11 cellular contexts compared by ENCODE assay signal in the genomic region with DNA sequence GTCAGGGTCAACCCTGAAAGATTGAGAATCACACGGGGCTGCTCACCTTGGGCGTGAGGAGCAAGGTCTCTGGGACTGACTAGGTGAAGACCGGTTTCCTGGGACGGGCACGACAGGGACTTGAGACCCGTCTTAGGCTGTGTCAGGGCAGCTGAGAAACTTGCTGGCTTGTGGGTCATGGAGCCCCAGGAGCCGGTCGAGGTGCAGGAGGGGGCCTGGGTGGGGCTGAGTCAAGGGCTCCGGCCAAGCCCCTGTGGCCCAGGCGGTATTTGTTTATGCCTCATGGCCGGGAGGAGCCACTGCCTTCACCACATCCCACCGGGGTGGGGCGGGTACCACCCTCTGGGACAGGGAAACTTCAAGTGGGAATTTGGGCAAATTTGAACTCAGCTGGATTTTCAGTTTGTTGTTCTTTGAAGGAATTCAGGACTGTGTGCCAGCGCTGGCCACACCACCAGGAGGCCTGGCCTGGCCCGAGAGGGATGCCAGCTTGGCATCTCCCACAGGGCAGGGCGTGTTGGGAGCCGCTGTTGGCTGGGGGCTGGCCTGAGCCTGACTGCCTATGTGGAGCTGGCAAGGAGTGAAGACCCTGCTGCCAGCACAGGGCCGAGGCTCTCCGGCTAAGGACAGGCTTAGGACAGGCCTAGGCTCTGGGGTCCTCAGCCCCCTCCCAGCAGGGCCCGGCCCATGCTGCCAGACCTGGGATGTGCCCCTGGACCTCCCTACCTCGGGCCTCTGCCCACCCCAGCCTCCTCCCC.
A peak's percentile ranks its signal among the peaks of the same experiment; 100 is the strongest.
DNase-seq lines count a peak whose midpoint lies in the region; ATAC-seq, FAIRE-seq and TF ChIP-seq lines count a peak whose summit lies in the region.
"Had no signal": no experiment of that assay in that cellular context is flagged by ENCODE, and none has a peak within 500 bp of the region (broad histone marks: within the 10 kb centered on the region; RNA-seq: fewer than 3 reads in every experiment).

No MANE protein-coding gene starts in this region.

- intact Hi-C loops in HepG2 (cut with micrococcal nuclease; ENCODE audit: unreplicated experiment) (no loop called here), upper lobe of right lung (cut with DNase I) (no loop called here)

- TF ChIP-seq POLR2A in HepG2 (IDR thresholded peaks at IDR 0.05; ENCODE audit: insufficient read depth in 1 of 2, low read depth in 2 of 2, low read length in 2 of 2), result no peak

- in situ Hi-C loops in HepG2 (cut with HindIII; ENCODE audit: extremely low pct_ligation_motif_present, low pct_unique_long_range_greater_than_20kb), result no loop called here

- no TSS peak for BruUV-seq in HepG2 (replicated peaks; lab: Mats Ljungman, UMichigan)

- no peak for TF ChIP-seq RAD21 in HepG2 (CRISPR knock-in tag; IDR thresholded peaks at IDR 0.05)

- H3K27me3 ChIP-seq in bronchial epithelial cell (ENCODE audit: control insufficient read depth, insufficient read depth, low read length), result no peaks in the 10 kb centered on the region
- peaks cover 12 to 67% of the 10 kb centered on the region in 2 experiments for H3K27me3 ChIP-seq in HepG2 (ENCODE audit: control insufficient read depth in 1 of 2, insufficient read depth in 2 of 2, low read length in 2 of 2)
- no peaks in the 10 kb centered on the region for H3K27me3 ChIP-seq in upper lobe of right lung

- CTCF ChIA-PET in HepG2 (lab: Yijun Ruan, JAX; ENCODE audit: low intra/inter-chr PET ratio, low total read pairs), result no interaction called here

- POLR2A ChIA-PET in HepG2 (lab: Yijun Ruan, JAX), result no interaction called here

- no peak for TF ChIP-seq EP300 in HepG2 (IDR thresholded peaks at IDR 0.05; ENCODE audit: low read depth in 2 of 2, low read length in 2 of 2)
- TF ChIP-seq EP300 in HepG2 (CRISPR knock-in tag; IDR thresholded peaks at IDR 0.05; ENCODE audit: borderline replicate concordance), result no peak

- no peaks in the 10 kb centered on the region for H3K36me3 ChIP-seq in bronchial epithelial cell (ENCODE audit: control insufficient read depth, insufficient read depth, low read length)
- H3K36me3 ChIP-seq in HepG2 (replicated peaks in 1 of 2; ENCODE audit: control insufficient read depth in 1 of 2, insufficient read depth in 2 of 2, low read length in 2 of 2), result no peaks in the 10 kb centered on the region
- no peaks in the 10 kb centered on the region for H3K36me3 ChIP-seq in upper lobe of right lung

- H3K4me3 ChIP-seq in bronchial epithelial cell (ENCODE audit: low read depth, low read length), result no peak overlapping the region
- H3K4me3 ChIP-seq in HepG2 (replicated peaks in 1 of 3; ENCODE audit: insufficient read depth in 1 of 3, low read depth in 2 of 3, low read length in 3 of 3), result no peak overlapping the region
- H3K4me3 ChIP-seq in upper lobe of right lung, result no peak overlapping the region

- H3K79me2 ChIP-seq in HepG2 (ENCODE audit: insufficient read depth, low read length), result no peaks in the 10 kb centered on the region

- peaks cover 6% of the 10 kb centered on the region; the same call in 1 of the 2 replicates for H4K20me1 ChIP-seq in HepG2 (ENCODE audit: insufficient read depth, low read length)

- no peaks in the 10 kb centered on the region for H3K4me1 ChIP-seq in HepG2 (ENCODE audit: insufficient read depth, low read length)
- peaks cover 18% of the 10 kb centered on the region for H3K4me1 ChIP-seq in upper lobe of right lung

- WGBS in HepG2 (ENCODE audit: low lambda C conversion rate), result 53% methylated on average over 12 of the region's 21 CpGs

- H3K9me3 ChIP-seq in HepG2 (ENCODE audit: low read length), result no peaks in the 10 kb centered on the region
- no peaks in the 10 kb centered on the region for H3K9me3 ChIP-seq in upper lobe of right lung

- peak; percentile 17 for TF ChIP-seq CTCF in bronchial epithelial cell (IDR thresholded peaks at IDR 0.05; ENCODE audit: insufficient read depth, low read length, severe bottlenecking)
- TF ChIP-seq CTCF in HepG2 (CRISPR knock-in tag; IDR thresholded peaks at IDR 0.05), result no peak
- peak; percentile 18 for TF ChIP-seq CTCF in upper lobe of right lung (IDR thresholded peaks at IDR 0.05)

- no peak overlapping the region for H2AFZ ChIP-seq in HepG2 (ENCODE audit: low read length)

- H3K4me2 ChIP-seq in HepG2 (ENCODE audit: low read depth, low read length), result no peak overlapping the region
- H3K4me2 ChIP-seq: KMS-11 had no signal

- H3K27ac ChIP-seq in HepG2 (ENCODE audit: extremely low read length, insufficient read depth, low read length) (no peak overlapping the region), upper lobe of right lung (no peak overlapping the region)
- H3K27ac ChIP-seq: epithelial cell of prostate, KMS-11 had no signal

- no peak for FAIRE-seq in bronchial epithelial cell (lab: Jason Lieb, UNC)
- FAIRE-seq in HepG2 (lab: Jason Lieb, UNC), result no peak

- peak; percentile 61 for DNase-seq in activated effector memory CD4-positive, alpha-beta T cell treated with anti-CD3 and anti-CD28 coated beads, Interleukin-2, amount 50 U/mL, for 16 hours
- DNase-seq in activated effector memory CD4-positive, alpha-beta T cell treated with Interleukin-2 at 50 U/mL for 16 hours, result no peak
- DNase-seq in bronchial epithelial cell (ENCODE audit: low read depth) (no peak), HepG2 (ENCODE audit: low spot score) (no peak), upper lobe of right lung (peak; percentile 72), NCI-H2171 treated with DMSO at 0.1 percent for 48 hours (lab: John Stamatoyannopoulos, UW) (no peak)

- ATAC-seq in HepG2 (peak; percentile 5; the same call in 1 of the 3 replicates), upper lobe of right lung (peak; percentile 41), HG03520 (IDR thresholded peaks at IDR 0.05; ENCODE audit: unreplicated experiment) (no peak), HG02884 (IDR thresholded peaks at IDR 0.05; ENCODE audit: unreplicated experiment) (no peak)
- ATAC-seq: naive thymus-derived CD4-positive, alpha-beta T cell had no signal

- no peak overlapping the region for H3K9ac ChIP-seq in HepG2 (ENCODE audit: insufficient read depth, low read depth, low read length)
- H3K9ac ChIP-seq: KMS-11 had no signal

TF ChIP-seq in HepG2, 621 proteins besides CTCF, POLR2A, EP300 and RAD21:
- TF ChIP-seq, protein P1, sequence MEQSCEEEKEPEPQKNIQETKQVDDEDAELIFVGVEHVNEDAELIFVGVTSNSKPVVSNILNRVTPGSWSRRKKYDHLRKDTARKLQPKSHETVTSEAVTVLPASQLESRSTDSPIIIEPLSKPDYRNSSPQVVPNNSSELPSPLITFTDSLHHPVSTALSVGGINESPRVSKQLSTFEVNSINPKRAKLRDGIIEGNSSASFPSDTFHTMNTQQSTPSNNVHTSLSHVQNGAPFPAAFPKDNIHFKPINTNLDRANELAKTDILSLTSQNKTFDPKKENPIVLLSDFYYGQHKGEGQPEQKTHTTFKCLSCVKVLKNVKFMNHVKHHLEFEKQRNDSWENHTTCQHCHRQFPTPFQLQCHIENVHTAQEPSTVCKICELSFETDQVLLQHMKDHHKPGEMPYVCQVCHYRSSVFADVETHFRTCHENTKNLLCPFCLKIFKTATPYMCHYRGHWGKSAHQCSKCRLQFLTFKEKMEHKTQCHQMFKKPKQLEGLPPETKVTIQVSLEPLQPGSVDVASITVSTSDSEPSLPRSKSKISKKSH (CRISPR knock-in tag; IDR thresholded peaks at IDR 0.05; ENCODE audit: borderline replicate concordance), result 0 out of 2 replicates have a peak, but pooled peaks have one; percentile 3
- TF ChIP-seq TRIM22 (IDR thresholded peaks at IDR 0.05), result no peak
- TF ChIP-seq, protein P2, sequence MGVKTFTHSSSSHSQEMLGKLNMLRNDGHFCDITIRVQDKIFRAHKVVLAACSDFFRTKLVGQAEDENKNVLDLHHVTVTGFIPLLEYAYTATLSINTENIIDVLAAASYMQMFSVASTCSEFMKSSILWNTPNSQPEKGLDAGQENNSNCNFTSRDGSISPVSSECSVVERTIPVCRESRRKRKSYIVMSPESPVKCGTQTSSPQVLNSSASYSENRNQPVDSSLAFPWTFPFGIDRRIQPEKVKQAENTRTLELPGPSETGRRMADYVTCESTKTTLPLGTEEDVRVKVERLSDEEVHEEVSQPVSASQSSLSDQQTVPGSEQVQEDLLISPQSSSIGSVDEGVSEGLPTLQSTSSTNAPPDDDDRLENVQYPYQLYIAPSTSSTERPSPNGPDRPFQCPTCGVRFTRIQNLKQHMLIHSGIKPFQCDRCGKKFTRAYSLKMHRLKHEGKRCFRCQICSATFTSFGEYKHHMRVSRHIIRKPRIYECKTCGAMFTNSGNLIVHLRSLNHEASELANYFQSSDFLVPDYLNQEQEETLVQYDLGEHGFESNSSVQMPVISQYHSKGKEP (CRISPR knock-in tag; IDR thresholded peaks at IDR 0.05), result no peak
- TF ChIP-seq ZNF552 (CRISPR knock-in tag; IDR thresholded peaks at IDR 0.05; ENCODE audit: borderline replicate concordance), result no peak

Comparison
In these comparisons a context has a peak if more than half of its experiments do, and no peak if none do; other contexts are left out.
1. DNase-seq: peak in activated effector memory CD4-positive, alpha-beta T cell treated with anti-CD3 and anti-CD28 coated beads, Interleukin-2, amount 50 U/mL, for 16 hours (single experiment) and upper lobe of right lung (single experiment); none in activated effector memory CD4-positive, alpha-beta T cell treated with Interleukin-2 at 50 U/mL for 16 hours (single experiment), bronchial epithelial cell (single experiment), HepG2 (single experiment) and NCI-H2171 treated with DMSO at 0.1 percent for 48 hours (single experiment).
2. ATAC-seq: peak in HepG2 (single experiment) and upper lobe of right lung (single experiment); none in HG03520 (single experiment) and HG02884 (single experiment).